Comparison of ENCODE assay signal across 9 cellular contexts in the genomic region with DNA sequence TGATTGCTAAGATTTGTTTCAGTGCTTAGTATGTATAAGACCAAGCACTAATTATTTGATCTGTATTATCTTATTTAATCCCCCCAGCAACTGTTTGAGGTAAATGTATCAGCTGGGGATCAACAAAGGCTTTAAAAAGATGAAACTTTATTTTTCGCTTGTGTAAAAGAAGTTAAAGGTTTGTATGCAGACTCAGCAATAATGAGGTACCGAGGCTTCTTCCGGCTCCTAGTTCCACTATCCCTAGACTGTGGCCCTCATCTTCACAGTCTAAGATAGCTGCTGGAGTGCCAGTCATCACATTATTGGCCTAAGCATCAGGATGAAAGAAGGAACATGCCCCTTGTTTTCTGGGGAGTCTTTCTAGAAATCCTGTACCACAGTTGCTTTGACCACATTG.
"Had no signal": no experiment of that assay in that cellular context is flagged by ENCODE, and none has a peak within 500 bp of the region (broad histone marks: within the 10 kb centered on the region; RNA-seq: fewer than 3 reads in every experiment).

No MANE protein-coding gene starts in this region.

- H3K9ac ChIP-seq: GM23248 had no signal

- H3K4me3 ChIP-seq: GM23248, HAP-1 had no signal

- ATAC-seq: HCT116 had no signal

- H3K4me3 Mint-ChIP-seq: HFFc6, IgD-negative memory B cell had no signal

- H3K27me3 Mint-ChIP-seq: IgD-negative memory B cell had no signal

- H3K36me3 Mint-ChIP-seq: IgD-negative memory B cell had no signal

- H3K27ac ChIP-seq: GM23248, HL-60 had no signal

- H3K36me3 ChIP-seq: HAP-1 had no signal

- DNase-seq: GM23248, GOT3, H7, HFFc6, KG1 had no signal

- H2AFZ ChIP-seq: GM23248 had no signal

- H3K9me3 Mint-ChIP-seq: HFFc6 had no signal

- H3K9me3 ChIP-seq: HAP-1 had no signal

- H3K27ac Mint-ChIP-seq: HFFc6, IgD-negative memory B cell had no signal
